In genomic region chr2:88016086-88016947, GRCh38 we compare ENCODE assay signal across 8 cellular contexts. TPM values are rescaled to one million over a fixed set of nuclear protein-coding genes. Genes with fewer than 3 reads are reported as not detected.
A peak's percentile ranks its signal among the peaks of the same experiment; 100 is the strongest.
DNase-seq lines count a peak whose midpoint lies in the region; ATAC-seq, FAIRE-seq and TF ChIP-seq lines count a peak whose summit lies in the region.

Gene RNU2-63P, minus strand, starts transcription at chr2:88016547.

- peaks cover 10% of the 10 kb centered on the region for H3F3A ChIP-seq in SK-N-SH (replicated peaks; ENCODE audit: insufficient read depth)

- peak within 1 kb of the TSS; percentile 70 to 71 for H3K4me3 ChIP-seq in SK-N-SH (ENCODE audit: low read depth in 2 of 2, low read length in 1 of 2)
- peak within 1 kb of the TSS; percentile 60 for H3K4me3 ChIP-seq in cardiac muscle cell
- peak within 1 kb of the TSS; percentile 52 to 67 (median 58) for H3K4me3 ChIP-seq in pancreas
- H3K4me3 ChIP-seq in tibial artery, result peak within 1 kb of the TSS; percentile 47 to 57

- peak; percentile 81 to 84 for ATAC-seq in activated naive CD4-positive, alpha-beta T cell treated with anti-CD3 and anti-CD28 coated beads, Interleukin-2, amount 50 U/mL, for 72 hours
- ATAC-seq in pancreas, result peak; percentile 92 to 97 (median 94)

- H3K27ac ChIP-seq in SK-N-SH (ENCODE audit: low read depth in 2 of 2, low read length in 1 of 2) (peak within 1 kb of the TSS; percentile 46 to 93), cardiac muscle cell (peak within 1 kb of the TSS; percentile 98), pancreas (peak within 1 kb of the TSS; percentile 77 to 98 (median 92)), tibial artery (peak within 1 kb of the TSS; percentile 48 to 66)

- H4K20me1 ChIP-seq in SK-N-SH (ENCODE audit: insufficient read depth), result no peaks in the 10 kb centered on the region

- WGBS in SK-N-SH (ENCODE audit: low lambda C conversion rate), result 6% methylated on average over 33 of the region's 33 CpGs
- WGBS in pancreas, 2 donors, result 3 to 4% methylated on average over 33 of the region's 33 CpGs

- DNase-seq in EL (peak; percentile 95), GOT3 (lab: John Stamatoyannopoulos, UW) (peak; percentile 31), LoVo (ENCODE audit: low spot score) (peak; percentile 72), SK-N-SH (peak; percentile 90), cardiac muscle cell (ENCODE audit: low read depth in 1 of 2, low spot score in 1 of 2) (peak; percentile 86 to 93), pancreas (peak; percentile 66 to 87 (median 82)), tibial artery (peak; percentile 52 to 82)
- DNase-seq in activated naive CD4-positive, alpha-beta T cell treated with anti-CD3 and anti-CD28 coated beads, Interleukin-2, amount 50 U/mL, for 72 hours (ENCODE audit: low spot score in 2 of 2), result peak; percentile 82 to 83

- TF ChIP-seq EP300 in SK-N-SH (IDR thresholded peaks at IDR 0.05; ENCODE audit: borderline replicate concordance in 1 of 2, low read depth in 1 of 2, low read length in 1 of 2), result peak; percentile 27 to 54; a peak in 2 of 4 replicates

- peaks cover 0 to 7% of the 10 kb centered on the region in 2 experiments; a peak in 1 of 4 replicates for H3K4me1 ChIP-seq in SK-N-SH (ENCODE audit: control insufficient read depth in 1 of 2, insufficient read depth in 2 of 2, low read depth in 1 of 2, low read length in 1 of 2)
- H3K4me1 ChIP-seq in cardiac muscle cell (ENCODE audit: low read depth), result no peaks in the 10 kb centered on the region
- H3K4me1 ChIP-seq in pancreas, result peaks cover 0 to 9% (median 0%) of the 10 kb centered on the region in 3 donors
- H3K4me1 ChIP-seq in tibial artery, result peaks cover 0 to 3% (median 3%) of the 10 kb centered on the region in 4 donors

- intact Hi-C loops in pancreas (cut with DNase I), result no loop called here
- intact Hi-C loops in tibial artery (cut with DNase I; ENCODE audit: low total_unique reads), result loop anchor here (5.0 kb wide), 1 partner anchor 41 kb away; the partner anchor contains the start of gene KRCC1

- H3K36me3 Mint-ChIP-seq in activated naive CD4-positive, alpha-beta T cell treated with anti-CD3 and anti-CD28 coated beads, Interleukin-2, amount 50 U/mL, for 72 hours, result peaks cover 9 to 11% of the 10 kb centered on the region in 2 donors

- 0 out of 2 replicates have a peak, but pooled peaks have one; percentile 1 for TF ChIP-seq RAD21 in SK-N-SH (IDR thresholded peaks at IDR 0.05; ENCODE audit: low read length)

- no peak for FAIRE-seq in pancreas (lab: Jason Lieb, UNC)

- H3K79me2 ChIP-seq in SK-N-SH (ENCODE audit: insufficient read depth), result no peaks in the 10 kb centered on the region

- TF ChIP-seq CTCF in SK-N-SH (IDR thresholded peaks at IDR 0.05), result no peak
- no peak for TF ChIP-seq CTCF in cardiac muscle cell (IDR thresholded peaks at IDR 0.05; ENCODE audit: low read depth, low read length)
- TF ChIP-seq CTCF in pancreas (IDR thresholded peaks at IDR 0.05), result no peak
- no peak for TF ChIP-seq CTCF in tibial artery (IDR thresholded peaks at IDR 0.05)

- H3K27ac Mint-ChIP-seq in activated naive CD4-positive, alpha-beta T cell treated with anti-CD3 and anti-CD28 coated beads, Interleukin-2, amount 50 U/mL, for 72 hours, result peak within 1 kb of the TSS; percentile 95 to 100

- peak within 1 kb of the TSS; percentile 71 for H2AFZ ChIP-seq in SK-N-SH (ENCODE audit: low read depth)

- CTCF ChIA-PET in SK-N-SH (lab: Yijun Ruan, JAX), result interaction anchor here (0.9 to 1.8 kb wide), 3 partner anchors 14 to 153 kb away, joined by 3 to 9 read pairs (median 5); partner anchors contain the start of gene THNSL2

- no peaks in the 10 kb centered on the region for H3K36me3 ChIP-seq in SK-N-SH (replicated peaks in 1 of 2; ENCODE audit: control insufficient read depth in 1 of 2, insufficient read depth in 2 of 2, low read length in 1 of 2)
- no peaks in the 10 kb centered on the region for H3K36me3 ChIP-seq in cardiac muscle cell
- no peaks in the 10 kb centered on the region for H3K36me3 ChIP-seq in pancreas
- no peaks in the 10 kb centered on the region for H3K36me3 ChIP-seq in tibial artery

- H3K9me3 ChIP-seq in SK-N-SH (no peaks in the 10 kb centered on the region), cardiac muscle cell (ENCODE audit: low read depth) (no peaks in the 10 kb centered on the region), pancreas (no peaks in the 10 kb centered on the region), tibial artery (no peaks in the 10 kb centered on the region)

- H3K9me3 Mint-ChIP-seq in activated naive CD4-positive, alpha-beta T cell treated with anti-CD3 and anti-CD28 coated beads, Interleukin-2, amount 50 U/mL, for 72 hours, result peaks cover 0 to 6% of the 10 kb centered on the region in 2 donors

- H3K27me3 ChIP-seq in SK-N-SH (ENCODE audit: insufficient read depth) (no peaks in the 10 kb centered on the region), cardiac muscle cell (no peaks in the 10 kb centered on the region), pancreas (no peaks in the 10 kb centered on the region), tibial artery (no peaks in the 10 kb centered on the region)

- H3K9me2 ChIP-seq in SK-N-SH, result no peaks in the 10 kb centered on the region

- H3K4me2 ChIP-seq in SK-N-SH, result peak within 1 kb of the TSS; percentile 85

- peak within 1 kb of the TSS; percentile 75 for H3K9ac ChIP-seq in SK-N-SH

- POLR2A ChIA-PET in SK-N-SH (lab: Yijun Ruan, JAX), result interaction anchor here (0.6 to 1.6 kb wide), 4 partner anchors 10 to 519 kb away, joined by 3 read pairs; no protein-coding TSS in a partner anchor

TF ChIP-seq in SK-N-SH, 30 proteins besides CTCF, POLR2A, EP300 and RAD21 (continues in another document):
- TF ChIP-seq RFX5 (IDR thresholded peaks at IDR 0.05; ENCODE audit: low read length), result no peak
- peak; percentile 27; the same call in 1 of the 2 replicates for TF ChIP-seq FOSL2 (IDR thresholded peaks at IDR 0.05; ENCODE audit: borderline replicate concordance, low read depth)
- no peak for TF ChIP-seq GABPA (IDR thresholded peaks at IDR 0.05; ENCODE audit: low read depth)
- no peak; the same call in 1 of the 2 replicates for TF ChIP-seq RCOR1 (IDR thresholded peaks at IDR 0.05; ENCODE audit: low read length)
- TF ChIP-seq PBX3 (IDR thresholded peaks at IDR 0.05), result peak; percentile 71
- peak; percentile 67 for TF ChIP-seq JUND (IDR thresholded peaks at IDR 0.05)
- TF ChIP-seq TAF1 (IDR thresholded peaks at IDR 0.05; ENCODE audit: borderline replicate concordance, low read depth, low read length), result 0 out of 2 replicates have a peak, but pooled peaks have one; percentile 53
- TF ChIP-seq ZBTB33 (IDR thresholded peaks at IDR 0.05; ENCODE audit: borderline replicate concordance, low read depth), result peak; percentile 83
- no peak for TF ChIP-seq REST (IDR thresholded peaks at IDR 0.05; ENCODE audit: low read depth, low read length)

RNA-seq across cellular contexts. Expression of gene RNU2-63P, which starts in this region (rescaled TPM):
- polyA plus RNA-seq in SK-N-SH (2012; rRNA removed), result not detected in 2 replicates
- polyA plus RNA-seq in SK-N-SH (2012; cell fraction: cytosol; rRNA removed), result not detected in 2 replicates
- not detected in 2 replicates for polyA plus RNA-seq in SK-N-SH (2012; cell fraction: nucleus; rRNA removed)
- total RNA-seq in activated naive CD4-positive, alpha-beta T cell treated with anti-CD3 and anti-CD28 coated beads, Interleukin-2, amount 50 U/mL, for 72 hours, result 10 to 100 TPM; 12.6 to 43.6 TPM
- total RNA-seq in cardiac muscle cell, result not detected in 2 replicates
- 1.7 TPM in 1 of 2 replicates, not detected in the other for polyA plus RNA-seq in cardiac muscle cell
- 1 to 10 TPM in 1 of 6 donors, not detected in 5; 1.9 TPM for total RNA-seq in pancreas
- not detected for polyA plus RNA-seq in pancreas

Comparison
In these comparisons a context has a peak if more than half of its experiments do, and no peak if none do; other contexts are left out.
1. Peak in every context shown above with its lines: DNase-seq, ATAC-seq, H3K4me3 ChIP-seq and H3K27ac ChIP-seq.
2. RNA of gene RNU2-63P (total RNA-seq): 12.6 to 43.6 TPM in activated naive CD4-positive, alpha-beta T cell treated with anti-CD3 and anti-CD28 coated beads, Interleukin-2, amount 50 U/mL, for 72 hours; 1.9 TPM in pancreas and not detected in cardiac muscle cell; every median in the first group is over 4 times any median in the second.
3. Peak in DNase-seq, H3K4me3 ChIP-seq, H3K27ac ChIP-seq, H3K9ac ChIP-seq and H3K4me2 ChIP-seq in SK-N-SH; RNA of the gene not detected or under 1 TPM.
4. DNase-seq: peak in every context shown above with its lines; median percentile 95 in EL; 90 in SK-N-SH; 90 in cardiac muscle cell; 82 in activated naive CD4-positive, alpha-beta T cell treated with anti-CD3 and anti-CD28 coated beads, Interleukin-2, amount 50 U/mL, for 72 hours; 82 in pancreas; 72 in LoVo; 67 in tibial artery; 31 in GOT3.